Comparison of ENCODE assay signal across 24 cellular contexts in genomic region chr4:152206185-152206584, GRCh38.
DNase-seq lines count a peak whose midpoint lies in the region; ATAC-seq and TF ChIP-seq lines count a peak whose summit lies in the region.
"Had no signal": no experiment of that assay in that cellular context is flagged by ENCODE, and none has a peak within 500 bp of the region (broad histone marks: within the 10 kb centered on the region; RNA-seq: fewer than 3 reads in every experiment).

No MANE protein-coding gene starts in this region.

- H3K27me3 ChIP-seq in A673 (replicated peaks; ENCODE audit: insufficient read depth, low read depth, low read length, poor library complexity) (no peaks in the 10 kb centered on the region), GM23338 (ENCODE audit: insufficient read depth) (no peaks in the 10 kb centered on the region), mesendoderm (ENCODE audit: insufficient read depth, low read length, poor library complexity) (no peaks in the 10 kb centered on the region), brain microvascular endothelial cell (replicated peaks) (no peaks in the 10 kb centered on the region)
- H3K27me3 ChIP-seq: BLaER1 treated with 17β-estradiol and CSF1 and Interleukin-3, amounts not matched to agents 10 nM and 100 nM had no signal

- no peak overlapping the region for H4K5ac ChIP-seq in mesendoderm (ENCODE audit: low read length)

- H3K9me2 ChIP-seq in GM23338 (ENCODE audit: insufficient read depth), result peaks cover 4% of the 10 kb centered on the region; the same call in 1 of the 2 replicates

- H3K27ac Mint-ChIP-seq in GM23338, result no peak overlapping the region
- H3K27ac Mint-ChIP-seq: activated T-cell treated with anti-CD3 and anti-CD28 coated beads, Interleukin-2, amount 50 U/mL, for 72 hours; dendritic cell treated with granulocyte-macrophage colony-stimulating factor and Interleukin-4, amounts not matched to agents 40 ng/mL and 50 ng/mL, for 4 days; H9; stimulated activated effector memory CD8-positive, alpha-beta T cell treated with anti-CD3 and anti-CD28 coated beads, Interleukin-12 subunit alpha, Interleukin-12 subunit beta, amount 100 ng/mL, for 72 hours had no signal

- no peaks in the 10 kb centered on the region for H3K79me1 ChIP-seq in mesendoderm (ENCODE audit: low read length)

- H3K36me3 ChIP-seq in A673 (ENCODE audit: insufficient read depth, low read length, poor library complexity, severe bottlenecking) (no peaks in the 10 kb centered on the region), GM23338 (ENCODE audit: insufficient read depth) (no peaks in the 10 kb centered on the region), mesendoderm (ENCODE audit: control insufficient read depth, insufficient read depth, low read length) (no peaks in the 10 kb centered on the region), brain microvascular endothelial cell (replicated peaks) (no peaks in the 10 kb centered on the region)
- H3K36me3 ChIP-seq: transverse colon had no signal

- no peaks in the 10 kb centered on the region for H3F3A ChIP-seq in GM23338 (replicated peaks; ENCODE audit: low read depth)

- H3K56ac ChIP-seq in mesendoderm (ENCODE audit: low read length), result no peak overlapping the region

- no peak overlapping the region for H3K4me3 Mint-ChIP-seq in GM23338
- H3K4me3 Mint-ChIP-seq: activated T-cell treated with anti-CD3 and anti-CD28 coated beads, Interleukin-2, amount 50 U/mL, for 72 hours; central memory CD8-positive, alpha-beta T cell; dendritic cell treated with granulocyte-macrophage colony-stimulating factor and Interleukin-4, amounts not matched to agents 40 ng/mL and 50 ng/mL, for 4 days; H9; naive thymus-derived CD8-positive, alpha-beta T cell; stimulated activated effector memory CD8-positive, alpha-beta T cell treated with anti-CD3 and anti-CD28 coated beads, Interleukin-12 subunit alpha, Interleukin-12 subunit beta, amount 100 ng/mL, for 72 hours had no signal

- no peak for DNase-seq in A673 (ENCODE audit: low spot score)
- no peak for DNase-seq in GM23338 (ENCODE audit: low spot score)
- peak; percentile 17 for DNase-seq in choroid plexus epithelial cell (ENCODE audit: low read depth)
- DNase-seq in mesendoderm, result peak; percentile 22
- DNase-seq in brain microvascular endothelial cell, result no peak
- DNase-seq: activated CD4-positive, alpha-beta T cell treated with anti-CD3 and anti-CD28 coated beads, Interleukin-2, amount 50 U/mL, for 48 hours; activated CD4-positive, CD25-positive, alpha-beta regulatory T cell treated with anti-CD3 and anti-CD28 coated beads, Interleukin-2, amount 50 U/mL, for 72 hours; activated T-cell treated with anti-CD3 and anti-CD28 coated beads, Interleukin-2, amount 50 U/mL, for 72 hours; DMS153; H9; MM.1S; naive thymus-derived CD8-positive, alpha-beta T cell; NCI-H1694; NCI-H2171 treated with DMSO at 0.1 percent for 48 hours; stimulated activated CD4-positive, alpha-beta T cell treated with anti-CD3 and anti-CD28 coated beads, Interleukin-15, amount 100 ng/mL, for 24 hours; T-helper 2 cell; transverse colon had no signal

- no peak overlapping the region for H2AK5ac ChIP-seq in mesendoderm (ENCODE audit: low read length)

- ATAC-seq in GM23338 (no peak), HG03378 (IDR thresholded peaks at IDR 0.05; ENCODE audit: unreplicated experiment) (no peak)
- no peak for ATAC-seq in activated CD4-positive, CD25-positive, alpha-beta regulatory T cell treated with anti-CD3 and anti-CD28 coated beads, Interleukin-2, amount 50 U/mL, for 24 hours
- ATAC-seq: activated T-cell treated with anti-CD3 and anti-CD28 coated beads, Interleukin-2, amount 50 U/mL, for 72 hours; naive thymus-derived CD8-positive, alpha-beta T cell; stimulated activated effector memory CD8-positive, alpha-beta T cell treated with anti-CD3 and anti-CD28 coated beads, Interleukin-12 subunit alpha, Interleukin-12 subunit beta, amount 100 ng/mL, for 72 hours had no signal

- H3K36me3 Mint-ChIP-seq in GM23338 (ENCODE audit: low read depth), result no peaks in the 10 kb centered on the region
- H3K36me3 Mint-ChIP-seq: naive thymus-derived CD8-positive, alpha-beta T cell; stimulated activated effector memory CD8-positive, alpha-beta T cell treated with anti-CD3 and anti-CD28 coated beads, Interleukin-12 subunit alpha, Interleukin-12 subunit beta, amount 100 ng/mL, for 72 hours had no signal

- H3K27ac ChIP-seq in A673 (ENCODE audit: low read depth, low read length, poor library complexity, severe bottlenecking), result no peak overlapping the region
- H3K27ac ChIP-seq in GM23338 (ENCODE audit: low read depth), result no peak overlapping the region
- H3K27ac ChIP-seq in mesendoderm (ENCODE audit: low read depth, low read length), result no peak overlapping the region
- H3K27ac ChIP-seq in brain microvascular endothelial cell, result no peak overlapping the region
- H3K27ac ChIP-seq: BLaER1 treated with 17β-estradiol and CSF1 and Interleukin-3, amounts not matched to agents 10 nM and 100 nM; KMS-11; transverse colon had no signal

- WGBS in mesendoderm (ENCODE audit: extremely low coverage, insufficient coverage, low lambda C conversion rate), result no CpG with 5 or more reads among the region's 5 CpGs

- H2BK15ac ChIP-seq in mesendoderm (replicated peaks; ENCODE audit: low read depth), result no peak overlapping the region

- H4K8ac ChIP-seq in mesendoderm (ENCODE audit: low read depth, low read length), result no peak overlapping the region

- H3K9ac ChIP-seq in mesendoderm (ENCODE audit: low read length), result no peak overlapping the region
- H3K9ac ChIP-seq: BLaER1 treated with 17β-estradiol and CSF1 and Interleukin-3, amounts not matched to agents 10 nM and 100 nM; KMS-11 had no signal

- no peak overlapping the region for H2BK120ac ChIP-seq in mesendoderm (ENCODE audit: low read depth, low read length)

- POLR2A ChIA-PET in A673 (lab: Charles Lee; ENCODE audit: low non-redundant PET), result no interaction called here

- H3K9me3 Mint-ChIP-seq in GM23338, result no peaks in the 10 kb centered on the region
- H3K9me3 Mint-ChIP-seq: central memory CD8-positive, alpha-beta T cell; dendritic cell treated with granulocyte-macrophage colony-stimulating factor and Interleukin-4, amounts not matched to agents 40 ng/mL and 50 ng/mL, for 4 days; H9; stimulated activated effector memory CD8-positive, alpha-beta T cell treated with anti-CD3 and anti-CD28 coated beads, Interleukin-12 subunit alpha, Interleukin-12 subunit beta, amount 100 ng/mL, for 72 hours had no signal

- in situ Hi-C loops in brain microvascular endothelial cell (cut with HindIII; ENCODE audit: low pct_ligation_motif_present, low sequenced_read_pairs), result no loop called here

- H3K79me2 ChIP-seq in GM23338 (replicated peaks; ENCODE audit: insufficient read depth) (no peaks in the 10 kb centered on the region), mesendoderm (ENCODE audit: control insufficient read depth, insufficient read depth, low read length) (no peaks in the 10 kb centered on the region)

- peaks cover 20% of the 10 kb centered on the region for H3K4me1 Mint-ChIP-seq in GM23338
- H3K4me1 Mint-ChIP-seq: stimulated activated effector memory CD8-positive, alpha-beta T cell treated with anti-CD3 and anti-CD28 coated beads, Interleukin-12 subunit alpha, Interleukin-12 subunit beta, amount 100 ng/mL, for 72 hours had no signal

- no peaks in the 10 kb centered on the region for H4K20me1 ChIP-seq in GM23338 (replicated peaks; ENCODE audit: insufficient read depth)
- H4K20me1 ChIP-seq: BLaER1 treated with 17β-estradiol and CSF1 and Interleukin-3, amounts not matched to agents 10 nM and 100 nM had no signal

- BruUV-seq in A673 (replicated peaks; lab: Mats Ljungman, UMichigan), result no TSS peak

- CTCF ChIA-PET in A673 (lab: Charles Lee), result no interaction called here

- H2BK5ac ChIP-seq in mesendoderm (ENCODE audit: low read length), result no peak overlapping the region

- 0 out of 2 replicates have a peak overlapping the region, but pooled peaks have one; percentile 2 for H2AFZ ChIP-seq in GM23338

- H3K4me2 ChIP-seq in GM23338, result no peak overlapping the region
- H3K4me2 ChIP-seq in mesendoderm (ENCODE audit: low read length), result no peak overlapping the region
- H3K4me2 ChIP-seq: BLaER1 treated with 17β-estradiol and CSF1 and Interleukin-3, amounts not matched to agents 10 nM and 100 nM; KMS-11 had no signal

- intact Hi-C loops in A673 (cut with micrococcal nuclease; ENCODE audit: unreplicated experiment), result no loop called here

- H3K4me1 ChIP-seq in A673 (ENCODE audit: insufficient read depth, low read length, poor library complexity, severe bottlenecking), result peaks cover 34% of the 10 kb centered on the region
- H3K4me1 ChIP-seq in GM23338 (ENCODE audit: insufficient read depth), result peaks cover 14% of the 10 kb centered on the region
- peaks cover 2% of the 10 kb centered on the region for H3K4me1 ChIP-seq in mesendoderm (ENCODE audit: control insufficient read depth, low read depth, low read length)
- H3K4me1 ChIP-seq: transverse colon had no signal

- no peak overlapping the region for H3K4ac ChIP-seq in mesendoderm (ENCODE audit: low read depth, low read length)

- TF ChIP-seq CTCF in A673 (conservative IDR thresholded peaks at IDR 0.05; ENCODE audit: low read depth, low read length) (no peak), GM23338 (conservative IDR thresholded peaks at IDR 0.05; ENCODE audit: low read depth in 2 of 2) (no peak), choroid plexus epithelial cell (conservative IDR thresholded peaks at IDR 0.05; ENCODE audit: low read depth, low read length) (no peak), brain microvascular endothelial cell (IDR thresholded peaks at IDR 0.05; ENCODE audit: low read depth, low read length, missing control alignments) (no peak)

- H3K27me3 Mint-ChIP-seq in GM23338 (ENCODE audit: insufficient read depth, low read depth, poor library complexity), result no peaks in the 10 kb centered on the region

- no peak overlapping the region for H3K23ac ChIP-seq in mesendoderm (ENCODE audit: low read length)

- H3K9me3 ChIP-seq in A673 (ENCODE audit: low read depth, low read length, poor library complexity, severe bottlenecking), result no peaks in the 10 kb centered on the region
- H3K9me3 ChIP-seq: transverse colon had no signal

- H3K4me3 ChIP-seq in A673 (ENCODE audit: low read depth, low read length, poor library complexity, severe bottlenecking), result peak overlapping the region; percentile 26
- H3K4me3 ChIP-seq in GM23338, result no peak overlapping the region
- H3K4me3 ChIP-seq in choroid plexus epithelial cell (ENCODE audit: low read depth, low read length), result no peak overlapping the region
- H3K4me3 ChIP-seq in mesendoderm (ENCODE audit: low read length), result no peak overlapping the region
- H3K4me3 ChIP-seq in brain microvascular endothelial cell (ENCODE audit: low read depth, low read length), result no peak overlapping the region
- H3K4me3 ChIP-seq: BLaER1 treated with 17β-estradiol and CSF1 and Interleukin-3, amounts not matched to agents 10 nM and 100 nM; transverse colon had no signal

- H3K18ac ChIP-seq in mesendoderm (ENCODE audit: low read length), result peak overlapping the region; percentile 61

TF ChIP-seq in GM23338, 12 proteins besides CTCF, POLR2A, EP300 and RAD21 (continues in another document):
- TF ChIP-seq JUNB (IDR thresholded peaks at IDR 0.05; ENCODE audit: unreplicated experiment), result no peak

Comparison
In these comparisons a context has a peak if more than half of its experiments do, and no peak if none do; other contexts are left out.
1. DNase-seq: peak in choroid plexus epithelial cell (single experiment) and mesendoderm (single experiment); none in A673 (single experiment), GM23338 (single experiment) and brain microvascular endothelial cell (single experiment).